18 cellular contexts compared by ENCODE assay signal in genomic region chr7:127769696-127770400, GRCh38.
DNase-seq lines count a peak whose midpoint lies in the region; ATAC-seq, FAIRE-seq and TF ChIP-seq lines count a peak whose summit lies in the region.
"Had no signal": no experiment of that assay in that cellular context is flagged by ENCODE, and none has a peak within 500 bp of the region (broad histone marks: within the 10 kb centered on the region; RNA-seq: fewer than 3 reads in every experiment).

No MANE protein-coding gene starts in this region.

- H3K9me2 ChIP-seq in Karpas-422 (replicated peaks; ENCODE audit: insufficient read depth, low read length), result no peaks in the 10 kb centered on the region

- no peak overlapping the region for H3K4me2 ChIP-seq in Karpas-422 (ENCODE audit: low read depth, low read length, poor library complexity, severe bottlenecking)

- H2AFZ ChIP-seq in ACC112 (ENCODE audit: low read length, unreplicated experiment) (no peak overlapping the region), Karpas-422 (ENCODE audit: low read length) (no peak overlapping the region)

- no peak overlapping the region for H3K9ac ChIP-seq in Karpas-422 (ENCODE audit: low read length)

- no peak for DNase-seq in Karpas-422
- DNase-seq in bronchial epithelial cell (ENCODE audit: low read depth), result peak; percentile 18
- no peak for DNase-seq in left lung
- no peak for DNase-seq in activated CD4-positive, alpha-beta T cell treated with anti-CD3 and anti-CD28 coated beads, Interleukin-2, amount 50 U/mL, for 1 hour
- DNase-seq: activated CD4-positive, alpha-beta T cell treated with anti-CD3 and anti-CD28 coated beads, Interleukin-2, amount 10 ng/mL, durations not matched to agents 7 days and 5 days; GF-D8; heart right ventricle; NCI-H1436; NCI-H2227 treated with DMSO at 0.1 percent for 48 hours; nucleus accumbens; small intestine; stimulated activated naive CD4-positive, alpha-beta T cell treated with Interleukin-2 at 50 U/mL for 16 hours had no signal

- intact Hi-C loops in left lung (cut with DNase I), result no loop called here

- H3K27me3 ChIP-seq in ACC112 (ENCODE audit: insufficient read depth, low read length) (no peaks in the 10 kb centered on the region), Karpas-422 (ENCODE audit: low read length) (no peaks in the 10 kb centered on the region), bronchial epithelial cell (ENCODE audit: control insufficient read depth, insufficient read depth, low read length) (no peaks in the 10 kb centered on the region), left lung (no peaks in the 10 kb centered on the region)
- H3K27me3 ChIP-seq: heart right ventricle had no signal

- H3K4me1 ChIP-seq in ACC112 (ENCODE audit: control insufficient read depth, insufficient read depth, low read length, unreplicated experiment) (peaks cover 35% of the 10 kb centered on the region), Karpas-422 (ENCODE audit: low read length) (peaks cover 73% of the 10 kb centered on the region), left lung (peaks cover 0 to 8% of the 10 kb centered on the region in 2 donors)

- H3K79me2 ChIP-seq in ACC112 (ENCODE audit: control insufficient read depth, insufficient read depth, low read length, unreplicated experiment) (peaks cover 40% of the 10 kb centered on the region), Karpas-422 (ENCODE audit: low read length) (peaks cover 89% of the 10 kb centered on the region)

- H4K20me1 ChIP-seq in Karpas-422 (ENCODE audit: insufficient read depth, low read depth, low read length), result no peaks in the 10 kb centered on the region

- no peak for FAIRE-seq in bronchial epithelial cell (lab: Jason Lieb, UNC)
- FAIRE-seq: keratinocyte, small intestine had no signal

- H3K36me3 ChIP-seq in ACC112 (ENCODE audit: insufficient read depth, low read length), result no peaks in the 10 kb centered on the region
- peaks cover 5% of the 10 kb centered on the region; the same call in 1 of the 2 replicates for H3K36me3 ChIP-seq in Karpas-422 (ENCODE audit: insufficient read depth, low read length)
- no peaks in the 10 kb centered on the region for H3K36me3 ChIP-seq in bronchial epithelial cell (ENCODE audit: control insufficient read depth, insufficient read depth, low read length)
- peaks cover 0 to 7% of the 10 kb centered on the region in 2 donors for H3K36me3 ChIP-seq in left lung
- H3K36me3 ChIP-seq: heart right ventricle had no signal

- H3K4me3 ChIP-seq in ACC112 (ENCODE audit: low read depth, low read length), result peak overlapping the region; percentile 34; the same call in 1 of the 2 replicates
- H3K4me3 ChIP-seq in Karpas-422 (ENCODE audit: low read length), result no peak overlapping the region
- H3K4me3 ChIP-seq in bronchial epithelial cell (ENCODE audit: low read depth, low read length), result no peak overlapping the region
- no peak overlapping the region for H3K4me3 ChIP-seq in left lung
- H3K4me3 ChIP-seq: heart right ventricle had no signal

- H3K9me3 ChIP-seq in Karpas-422 (ENCODE audit: low read length) (no peaks in the 10 kb centered on the region), left lung (no peaks in the 10 kb centered on the region)
- H3K9me3 ChIP-seq: heart right ventricle had no signal

- H3K27ac ChIP-seq in ACC112 (ENCODE audit: low read depth, low read length) (peak overlapping the region; percentile 49), Karpas-422 (ENCODE audit: low read length) (peak overlapping the region; percentile 21; the same call in 1 of the 2 replicates), left lung (no peak overlapping the region)
- H3K27ac ChIP-seq: heart right ventricle had no signal

- ATAC-seq in left lung (peak; percentile 38), GM18502 (IDR thresholded peaks at IDR 0.05; ENCODE audit: poor library complexity, unreplicated experiment) (no peak), HG03469 (IDR thresholded peaks at IDR 0.05; ENCODE audit: unreplicated experiment) (no peak), HG03045 (IDR thresholded peaks at IDR 0.05; ENCODE audit: unreplicated experiment) (no peak)
- ATAC-seq: activated naive CD4-positive, alpha-beta T cell treated with anti-CD3 and anti-CD28 coated beads, Interleukin-2, amount 50 U/mL, for 72 hours; heart right ventricle had no signal

- TF ChIP-seq CTCF in bronchial epithelial cell (IDR thresholded peaks at IDR 0.05; ENCODE audit: insufficient read depth, low read length, severe bottlenecking), result no peak
- no peak for TF ChIP-seq CTCF in left lung (IDR thresholded peaks at IDR 0.05)

Comparison
In these comparisons a context has a peak if more than half of its experiments do, and no peak if none do; other contexts are left out.
1. H3K27ac ChIP-seq: peak in ACC112 (single experiment) and Karpas-422 (single experiment); none in left lung (0 of 2).